1 cellular context compared by ENCODE assay signal in genomic region chr7:76380623-76380966, GRCh38.
TF ChIP-seq lines count a peak whose summit lies in the region.

No MANE protein-coding gene starts in this region.

TF ChIP-seq in GM12878, 131 proteins besides CTCF, POLR2A, EP300 and RAD21:
- no peak for TF ChIP-seq NRF1 (conservative IDR thresholded peaks at IDR 0.05; ENCODE audit: low read depth, low read length)
- no peak for TF ChIP-seq SMAD1 (IDR thresholded peaks at IDR 0.05; ENCODE audit: low read depth, partially characterized antibody)
- no peak for TF ChIP-seq CHD2 (IDR thresholded peaks at IDR 0.05; ENCODE audit: borderline replicate concordance, low read depth, low read length)
- TF ChIP-seq ZBTB40 (IDR thresholded peaks at IDR 0.05; ENCODE audit: borderline replicate concordance), result no peak
- TF ChIP-seq E2F4 (IDR thresholded peaks at IDR 0.05; ENCODE audit: low read depth, low read length), result no peak
- TF ChIP-seq BACH1 (IDR thresholded peaks at IDR 0.05; ENCODE audit: borderline replicate concordance), result no peak
- TF ChIP-seq TCF12 (IDR thresholded peaks at IDR 0.05; ENCODE audit: low read depth, low read length), result no peak
- no peak for TF ChIP-seq E4F1 (IDR thresholded peaks at IDR 0.05; ENCODE audit: borderline replicate concordance, partially characterized antibody)
- no peak for TF ChIP-seq POU2F2 (IDR thresholded peaks at IDR 0.05; ENCODE audit: borderline replicate concordance, low read depth, low read length)
- TF ChIP-seq ASH2L (IDR thresholded peaks at IDR 0.05; ENCODE audit: borderline replicate concordance, low read depth), result no peak
- no peak for TF ChIP-seq CHD4 (IDR thresholded peaks at IDR 0.05)
- no peak for TF ChIP-seq ELK1 (IDR thresholded peaks at IDR 0.05; ENCODE audit: low read depth, low read length)
- TF ChIP-seq SREBF1 (IDR thresholded peaks at IDR 0.05; ENCODE audit: low read length), result no peak
- TF ChIP-seq RBBP5 (conservative IDR thresholded peaks at IDR 0.05), result no peak
- no peak for TF ChIP-seq RAD51 (IDR thresholded peaks at IDR 0.05)
- no peak for TF ChIP-seq KLF5 (IDR thresholded peaks at IDR 0.05; ENCODE audit: partially characterized antibody)
